Comparison of ENCODE assay signal across 8 cellular contexts in genomic region chr11:113896156-113896879, GRCh38. TPM values are rescaled to one million over a fixed set of nuclear protein-coding genes. Genes with fewer than 3 reads are reported as not detected.
DNase-seq lines count a peak whose midpoint lies in the region; ATAC-seq, FAIRE-seq and TF ChIP-seq lines count a peak whose summit lies in the region.
"Had no signal": no experiment of that assay in that cellular context is flagged by ENCODE, and none has a peak within 500 bp of the region (broad histone marks: within the 10 kb centered on the region; RNA-seq: fewer than 3 reads in every experiment).

No MANE protein-coding gene starts in this region.

- no peaks in the 10 kb centered on the region for H3K4me1 ChIP-seq in kidney (ENCODE audit: control insufficient read depth in 1 of 2, insufficient read depth in 1 of 2, low read depth in 1 of 2, low read length in 2 of 2)

- H3K4me3 ChIP-seq in kidney (ENCODE audit: low read length in 2 of 2) = no peak overlapping the region

- peak; percentile 50 for ATAC-seq in HG03432 (IDR thresholded peaks at IDR 0.05; ENCODE audit: unreplicated experiment)
- peak; percentile 76 for ATAC-seq in stimulated activated effector memory CD8-positive, alpha-beta T cell treated with anti-CD3 and anti-CD28 coated beads, Interleukin-12 subunit alpha, Interleukin-12 subunit beta, amount 100 ng/mL, for 72 hours
- ATAC-seq in HG03025 (IDR thresholded peaks at IDR 0.05; ENCODE audit: low FRiP score, unreplicated experiment) = no peak

- no peaks in the 10 kb centered on the region for H3K9me3 ChIP-seq in kidney (ENCODE audit: control insufficient read depth in 1 of 2, low read length in 2 of 2)

- no peaks in the 10 kb centered on the region for H3K36me3 Mint-ChIP-seq in brain
- no peaks in the 10 kb centered on the region for H3K36me3 Mint-ChIP-seq in stimulated activated effector memory CD8-positive, alpha-beta T cell treated with anti-CD3 and anti-CD28 coated beads, Interleukin-12 subunit alpha, Interleukin-12 subunit beta, amount 100 ng/mL, for 72 hours

- no peak for FAIRE-seq in kidney (lab: Jason Lieb, UNC)

- no peaks in the 10 kb centered on the region for H3K36me3 ChIP-seq in kidney (ENCODE audit: control insufficient read depth in 1 of 2, insufficient read depth in 2 of 2, low read length in 2 of 2)

- intact Hi-C loops in kidney (cut with DNase I) = loop anchor here (10.0 kb wide), 1 partner anchor 368 kb away; no protein-coding TSS in a partner anchor

- no peak overlapping the region for H3K27ac ChIP-seq in kidney (ENCODE audit: low read depth in 2 of 2, low read length in 2 of 2)

- H3K4me3 Mint-ChIP-seq in brain = no peak overlapping the region
- no peak overlapping the region for H3K4me3 Mint-ChIP-seq in stimulated activated effector memory CD8-positive, alpha-beta T cell treated with anti-CD3 and anti-CD28 coated beads, Interleukin-12 subunit alpha, Interleukin-12 subunit beta, amount 100 ng/mL, for 72 hours

- no peak overlapping the region for H3K27ac Mint-ChIP-seq in brain
- no peak overlapping the region for H3K27ac Mint-ChIP-seq in stimulated activated effector memory CD8-positive, alpha-beta T cell treated with anti-CD3 and anti-CD28 coated beads, Interleukin-12 subunit alpha, Interleukin-12 subunit beta, amount 100 ng/mL, for 72 hours

- TF ChIP-seq CTCF in GM10266 (IDR thresholded peaks at IDR 0.05; ENCODE audit: control insufficient read depth, insufficient read depth, low read depth, missing control alignments) (peak; percentile 72), brain (conservative IDR thresholded peaks at IDR 0.05) (peak; percentile 83 to 91), kidney (IDR thresholded peaks at IDR 0.05; ENCODE audit: borderline replicate concordance, extremely low read depth, insufficient read depth) (peak; percentile 66)

- H3K9ac ChIP-seq in kidney (ENCODE audit: low read length in 2 of 2) = no peak overlapping the region

- H3K4me1 Mint-ChIP-seq in brain = peaks cover 21% of the 10 kb centered on the region
- no peaks in the 10 kb centered on the region for H3K4me1 Mint-ChIP-seq in stimulated activated effector memory CD8-positive, alpha-beta T cell treated with anti-CD3 and anti-CD28 coated beads, Interleukin-12 subunit alpha, Interleukin-12 subunit beta, amount 100 ng/mL, for 72 hours

- peak; percentile 40 for DNase-seq in GM10266 (ENCODE audit: extremely low spot score)
- peak; percentile 34 for DNase-seq in RPMI7951 (ENCODE audit: low read depth)
- DNase-seq in kidney = no peak
- DNase-seq in stimulated activated effector memory CD8-positive, alpha-beta T cell treated with anti-CD3 and anti-CD28 coated beads, Interleukin-12 subunit alpha, Interleukin-12 subunit beta, amount 100 ng/mL, for 72 hours (ENCODE audit: low spot score in 2 of 2) = peak; percentile 10 to 56

- peaks cover 0 to 3% (median 0%) of the 10 kb centered on the region in 5 experiments for H3K9me3 Mint-ChIP-seq in brain
- no peaks in the 10 kb centered on the region for H3K9me3 Mint-ChIP-seq in stimulated activated effector memory CD8-positive, alpha-beta T cell treated with anti-CD3 and anti-CD28 coated beads, Interleukin-12 subunit alpha, Interleukin-12 subunit beta, amount 100 ng/mL, for 72 hours

- H3K27me3 Mint-ChIP-seq in brain = peaks cover 6% of the 10 kb centered on the region

RNA-seq across cellular contexts. Expression of gene HTR3B, which starts 8.3 kb away (rescaled TPM):
- total RNA-seq in RPMI7951 (2014; rRNA removed; shearing (Covaris generic)) = not detected in 2 replicates
- polyA plus RNA-seq in brain (ENCODE audit: insufficient read depth, low read depth, low replicate concordance) (0.20 TPM), kidney (ENCODE audit: insufficient read depth, low read depth, low replicate concordance) (not detected)
- total RNA-seq in kidney = 0.16 TPM
- total RNA-seq: T-helper 2 cell treated with Interferon-gamma antibody and Interleukin-4, amounts not matched to agents 100 ng/mL and 5 ng/mL, for 36 hours had no signal

RNA-seq across cellular contexts. Expression of gene USP28, which starts 20.9 kb away (rescaled TPM):
- total RNA-seq in RPMI7951 (2014; rRNA removed; shearing (Covaris generic)) = 44.0 and 51.2 TPM in 2 replicates
- polyA plus RNA-seq in brain (ENCODE audit: insufficient read depth, low read depth, low replicate concordance) = 13.3 TPM
- total RNA-seq in kidney = 19.4 TPM
- 5.3 TPM for polyA plus RNA-seq in kidney (ENCODE audit: insufficient read depth, low read depth, low replicate concordance)
